Comparison of ENCODE assay signal across 17 cellular contexts in genomic region chr10:6840766-6841165, GRCh38.
DNase-seq lines count a peak whose midpoint lies in the region; ATAC-seq, FAIRE-seq and TF ChIP-seq lines count a peak whose summit lies in the region.
"Had no signal": no experiment of that assay in that cellular context is flagged by ENCODE, and none has a peak within 500 bp of the region (broad histone marks: within the 10 kb centered on the region; RNA-seq: fewer than 3 reads in every experiment).

No MANE protein-coding gene starts in this region.

- WGBS in K562 (ENCODE audit: insufficient coverage, low coverage, missing lambda C conversion rate): 0% methylated on average over 2 of the region's 2 CpGs

- H3K4me2 ChIP-seq in K562 (ENCODE audit: insufficient read depth, low read length): no peak overlapping the region

- no peaks in the 10 kb centered on the region for H3K79me2 ChIP-seq in K562 (ENCODE audit: control insufficient read depth, insufficient read depth, low read length)

- no peaks in the 10 kb centered on the region for H3K36me3 ChIP-seq in K562 (ENCODE audit: control insufficient read depth, insufficient read depth, low read length)
- H3K36me3 ChIP-seq: neutrophil, spleen had no signal

- no peak for ATAC-seq in K562
- no peak for ATAC-seq in HG03442 (IDR thresholded peaks at IDR 0.05; ENCODE audit: unreplicated experiment)
- ATAC-seq: HCT116 had no signal

- FAIRE-seq in K562 (lab: Jason Lieb, UNC): no peak

- intact Hi-C loops in K562 (cut with micrococcal nuclease): loop anchor here (5.0 kb wide), 1 partner anchor 577 kb away; no protein-coding TSS in a partner anchor

- H3K9ac ChIP-seq in K562 (ENCODE audit: insufficient read depth in 1 of 2, low read depth in 2 of 2, low read length in 2 of 2): no peak overlapping the region

- TF ChIP-seq RAD21 in K562 (CRISPR knock-in tag; conservative IDR thresholded peaks at IDR 0.05 in 1 of 2, IDR thresholded peaks at IDR 0.05 in 1 of 2): no peak

- H3K4me3 ChIP-seq in K562 (no peak overlapping the region), retinal pigment epithelial cell (ENCODE audit: low read length) (no peak overlapping the region)
- H3K4me3 ChIP-seq: spleen, testis had no signal

- in situ Hi-C loops in K562 (cut with MboI): no loop called here

- BruUV-seq in K562 (replicated peaks; lab: Mats Ljungman, UMichigan): no TSS peak

- no peak overlapping the region for H2AFZ ChIP-seq in K562 (ENCODE audit: low read depth, low read length)

- no peaks in the 10 kb centered on the region for H3K9me1 ChIP-seq in K562 (ENCODE audit: control insufficient read depth, insufficient read depth, low read length)

- no peaks in the 10 kb centered on the region for H3K4me1 ChIP-seq in K562 (replicated peaks in 1 of 2; ENCODE audit: control insufficient read depth in 2 of 2, insufficient read depth in 2 of 2, low read length in 2 of 2)
- H3K4me1 ChIP-seq: testis had no signal

- no peak for TF ChIP-seq POLR2A in K562 (conservative IDR thresholded peaks at IDR 0.05)

- no peaks in the 10 kb centered on the region for H3K27me3 ChIP-seq in K562 (ENCODE audit: control insufficient read depth in 2 of 2, insufficient read depth in 2 of 2, low read length in 2 of 2)
- H3K27me3 ChIP-seq: neutrophil, spleen, testis had no signal

- no peak for TF ChIP-seq EP300 in K562 (IDR thresholded peaks at IDR 0.05; ENCODE audit: low read length)

- POLR2A ChIA-PET in K562 (lab: Yijun Ruan, JAX): no interaction called here

- H3K9me3 ChIP-seq in K562 (replicated peaks; ENCODE audit: control insufficient read depth, insufficient read depth, low read depth, low read length): peaks cover 1% of the 10 kb centered on the region; the same call in 1 of the 2 replicates
- H3K9me3 ChIP-seq: neutrophil, spleen, testis had no signal

- no peak for TF ChIP-seq CTCF in K562 (IDR thresholded peaks at IDR 0.05 in 2 of 3, conservative IDR thresholded peaks at IDR 0.05 in 1 of 3; ENCODE audit: insufficient read depth in 2 of 3, low read depth in 1 of 3, low read length in 3 of 3)
- no peak for TF ChIP-seq CTCF in retinal pigment epithelial cell (conservative IDR thresholded peaks at IDR 0.05; ENCODE audit: low read depth, low read length)

- DNase-seq in NOMO-1 treated with DMSO at 0.1 percent for 48 hours (lab: John Stamatoyannopoulos, UW; ENCODE audit: unreplicated experiment): peak; percentile 13
- DNase-seq in NOMO-1 (lab: John Stamatoyannopoulos, UW; ENCODE audit: unreplicated experiment in 2 of 2): no peak
- peak; percentile 46 for DNase-seq in LHCN-M2 (ENCODE audit: low read depth)
- no peak for DNase-seq in K562 (ENCODE audit: extremely low read depth in 1 of 4, low spot score in 3 of 4)
- peak; percentile 56 for DNase-seq in retinal pigment epithelial cell (ENCODE audit: low read depth)
- no peak for DNase-seq in NCI-H1048 (lab: John Stamatoyannopoulos, UW)
- DNase-seq in NCI-H1092 (lab: John Stamatoyannopoulos, UW): no peak
- DNase-seq: 8988T; activated CD4-positive, alpha-beta T cell treated with anti-CD3 and anti-CD28 coated beads, Interleukin-2, amount 10 ng/mL, durations not matched to agents 7 days and 5 days; activated effector memory CD4-positive, alpha-beta T cell treated with anti-CD3 and anti-CD28 coated beads, Interleukin-2, amount 50 U/mL, for 16 hours; MM.1S; spleen; testis had no signal

- CTCF ChIA-PET in K562 (lab: Yijun Ruan, JAX; ENCODE audit: low intra/inter-chr PET ratio): no interaction called here

- H4K20me1 ChIP-seq in K562 (replicated peaks; ENCODE audit: control insufficient read depth, insufficient read depth, low read length): no peaks in the 10 kb centered on the region

- H3K27ac ChIP-seq in K562 (ENCODE audit: extremely low read depth, low read depth, low read length): no peak overlapping the region
- H3K27ac ChIP-seq: epithelial cell of prostate, neutrophil, spleen, testis had no signal

TF ChIP-seq in K562, 482 proteins besides CTCF, POLR2A, EP300 and RAD21:
- no peak for TF ChIP-seq ZNF197 (CRISPR knock-in tag; IDR thresholded peaks at IDR 0.05; ENCODE audit: low read depth)
- TF ChIP-seq JUND (IDR thresholded peaks at IDR 0.05; ENCODE audit: borderline replicate concordance, low read depth, low read length): peak; percentile 53; the same call in 1 of the 2 replicates
- TF ChIP-seq JUND (tag; IDR thresholded peaks at IDR 0.05; ENCODE audit: borderline replicate concordance, low read depth, low read length): no peak
- TF ChIP-seq ATF3 (IDR thresholded peaks at IDR 0.05): peak; percentile 46
- no peak for TF ChIP-seq ATF3 (CRISPR knock-in tag; conservative IDR thresholded peaks at IDR 0.05)

Comparison
In these comparisons a context has a peak if more than half of its experiments do, and no peak if none do; other contexts are left out.
1. DNase-seq: peak in NOMO-1 treated with DMSO at 0.1 percent for 48 hours (single experiment), LHCN-M2 (single experiment) and retinal pigment epithelial cell (single experiment); none in NOMO-1 (0 of 2), K562 (0 of 4), NCI-H1048 (single experiment) and NCI-H1092 (single experiment).